In genomic region chr7:114431198-114431597, GRCh38 we compare ENCODE assay signal across 30 cellular contexts. TPM values are rescaled to one million over a fixed set of nuclear protein-coding genes. Genes with fewer than 3 reads are reported as not detected.
"Had no signal": no experiment of that assay in that cellular context is flagged by ENCODE, and none has a peak within 500 bp of the region (broad histone marks: within the 10 kb centered on the region; RNA-seq: fewer than 3 reads in every experiment).

No MANE protein-coding gene starts in this region.

- H3K27ac Mint-ChIP-seq: naive B cell; naive thymus-derived CD8-positive, alpha-beta T cell; natural killer cell treated with Interleukin-12 subunit alpha and Interleukin-12 subunit beta and Interleukin-15 and Interleukin-18, amount 100 ng/mL, for 72 hours; nephron progenitor cell; stimulated activated memory B cell treated with anti-CD40 and anti-IgM and Interleukin-4, amounts not matched to agents 10 μg/mL and 1 μg/mL and 100 μg/mL, for 72 hours; stimulated activated naive CD8-positive, alpha-beta T cell treated with anti-CD3 and anti-CD28 coated beads, Interleukin-15, amount 100 ng/mL, for 72 hours; type B pancreatic cell had no signal

- ATAC-seq: naive thymus-derived CD8-positive, alpha-beta T cell; natural killer cell treated with Interleukin-12 subunit alpha and Interleukin-12 subunit beta and Interleukin-15 and Interleukin-18, amount 100 ng/mL, for 72 hours; pancreas; right cardiac atrium; right lobe of liver; stimulated activated memory B cell treated with anti-CD40 and anti-IgM and Interleukin-4, amounts not matched to agents 10 μg/mL and 1 μg/mL and 100 μg/mL, for 72 hours; stimulated activated naive CD8-positive, alpha-beta T cell treated with anti-CD3 and anti-CD28 coated beads, Interleukin-15, amount 100 ng/mL, for 72 hours; stimulated activated naive CD8-positive, alpha-beta T cell treated with anti-CD3 and anti-CD28 coated beads, Interleukin-15, Interleukin-2, amounts not matched to agents 100 U/mL and 50 U/mL, for 24 hours; upper lobe of right lung had no signal

- H3K36me3 ChIP-seq: neutrophil, pancreas, prostate gland, right lobe of liver, sigmoid colon, suprapubic skin, tibial artery, transverse colon, upper lobe of right lung, uterus had no signal

- H3K4me1 ChIP-seq: pancreas, prostate gland, right lobe of liver, suprapubic skin, testis, tibial artery, upper lobe of right lung had no signal

- H3K9me3 Mint-ChIP-seq: nephron progenitor cell; stimulated activated naive CD8-positive, alpha-beta T cell treated with anti-CD3 and anti-CD28 coated beads, Interleukin-15, amount 100 ng/mL, for 72 hours; type B pancreatic cell had no signal

- H3K27me3 Mint-ChIP-seq: naive B cell; naive thymus-derived CD8-positive, alpha-beta T cell; natural killer cell treated with Interleukin-12 subunit alpha and Interleukin-12 subunit beta and Interleukin-15 and Interleukin-18, amount 100 ng/mL, for 72 hours; stimulated activated memory B cell treated with anti-CD40 and anti-IgM and Interleukin-4, amounts not matched to agents 10 μg/mL and 1 μg/mL and 100 μg/mL, for 72 hours; stimulated activated naive CD8-positive, alpha-beta T cell treated with anti-CD3 and anti-CD28 coated beads, Interleukin-15, amount 100 ng/mL, for 72 hours; type B pancreatic cell had no signal

- H3K27ac ChIP-seq: neutrophil, pancreas, prostate gland, right lobe of liver, sigmoid colon, suprapubic skin, testis, tibial artery, transverse colon, upper lobe of right lung, uterus had no signal

- H3K4me1 Mint-ChIP-seq: naive B cell; naive thymus-derived CD8-positive, alpha-beta T cell; nephron progenitor cell; stimulated activated memory B cell treated with anti-CD40 and anti-IgM and Interleukin-4, amounts not matched to agents 10 μg/mL and 1 μg/mL and 100 μg/mL, for 72 hours; stimulated activated naive CD8-positive, alpha-beta T cell treated with anti-CD3 and anti-CD28 coated beads, Interleukin-15, amount 100 ng/mL, for 72 hours had no signal

- H3K4me3 Mint-ChIP-seq: naive B cell; naive thymus-derived CD8-positive, alpha-beta T cell; natural killer cell treated with Interleukin-12 subunit alpha and Interleukin-12 subunit beta and Interleukin-15 and Interleukin-18, amount 100 ng/mL, for 72 hours; nephron progenitor cell; stimulated activated memory B cell treated with anti-CD40 and anti-IgM and Interleukin-4, amounts not matched to agents 10 μg/mL and 1 μg/mL and 100 μg/mL, for 72 hours; stimulated activated naive CD8-positive, alpha-beta T cell treated with anti-CD3 and anti-CD28 coated beads, Interleukin-15, amount 100 ng/mL, for 72 hours; type B pancreatic cell had no signal

- DNase-seq: naive B cell; naive thymus-derived CD8-positive, alpha-beta T cell; nephron progenitor cell; nucleus accumbens; pancreas; right cardiac atrium; right lobe of liver; sigmoid colon; small intestine; stimulated activated CD4-positive, alpha-beta T cell treated with anti-CD3 and anti-CD28 coated beads, Interleukin-15, amount 100 ng/mL, for 24 hours; stimulated activated CD4-positive, alpha-beta T cell treated with anti-CD3 and anti-CD28 coated beads, Interleukin-2, amount 100 ng/mL, for 24 hours; stimulated activated CD4-positive, alpha-beta T cell treated with anti-CD3 and anti-CD28 coated beads, Interleukin-2, amount 100 ng/mL, for 48 hours; stimulated activated CD4-positive, alpha-beta T cell treated with anti-CD3 and anti-CD28 coated beads, Interleukin-4, amount 100 ng/mL, for 4 hours; stimulated activated CD8-positive, alpha-beta memory T cell treated with anti-CD3 and anti-CD28 coated beads, Interleukin-4, amount 100 ng/mL, for 48 hours; stimulated activated naive CD4-positive, alpha-beta T cell; stimulated activated naive CD8-positive, alpha-beta T cell treated with anti-CD3 and anti-CD28 coated beads, Interleukin-15, amount 100 ng/mL, for 72 hours; stimulated activated naive CD8-positive, alpha-beta T cell treated with anti-CD3 and anti-CD28 coated beads, Interleukin-15, Interleukin-2, amounts not matched to agents 100 U/mL and 50 U/mL, for 24 hours; substantia nigra; testis; tibial artery; transverse colon; upper lobe of right lung; uterus had no signal

- H3K36me3 Mint-ChIP-seq: naive B cell; naive thymus-derived CD8-positive, alpha-beta T cell; natural killer cell treated with Interleukin-12 subunit alpha and Interleukin-12 subunit beta and Interleukin-15 and Interleukin-18, amount 100 ng/mL, for 72 hours; stimulated activated memory B cell treated with anti-CD40 and anti-IgM and Interleukin-4, amounts not matched to agents 10 μg/mL and 1 μg/mL and 100 μg/mL, for 72 hours; type B pancreatic cell had no signal

- H3K27me3 ChIP-seq: neutrophil, pancreas, right lobe of liver, sigmoid colon, suprapubic skin, testis, tibial artery, transverse colon, upper lobe of right lung, uterus had no signal

- H3K9me3 ChIP-seq: neutrophil, pancreas, prostate gland, right lobe of liver, sigmoid colon, suprapubic skin, testis, tibial artery, transverse colon, upper lobe of right lung, uterus had no signal

- H3K4me3 ChIP-seq: pancreas, prostate gland, right lobe of liver, sigmoid colon, suprapubic skin, testis, tibial artery, transverse colon, upper lobe of right lung, uterus had no signal

RNA-seq across cellular contexts. Expression of gene FOXP2, which starts 16.6 kb away (rescaled TPM):
- total RNA-seq: naive thymus-derived CD8-positive, alpha-beta T cell; natural killer cell treated with Interleukin-12 subunit alpha and Interleukin-12 subunit beta and Interleukin-15 and Interleukin-18, amount 100 ng/mL, for 72 hours; pulmonary artery endothelial cell had no signal
